In the genomic region with DNA sequence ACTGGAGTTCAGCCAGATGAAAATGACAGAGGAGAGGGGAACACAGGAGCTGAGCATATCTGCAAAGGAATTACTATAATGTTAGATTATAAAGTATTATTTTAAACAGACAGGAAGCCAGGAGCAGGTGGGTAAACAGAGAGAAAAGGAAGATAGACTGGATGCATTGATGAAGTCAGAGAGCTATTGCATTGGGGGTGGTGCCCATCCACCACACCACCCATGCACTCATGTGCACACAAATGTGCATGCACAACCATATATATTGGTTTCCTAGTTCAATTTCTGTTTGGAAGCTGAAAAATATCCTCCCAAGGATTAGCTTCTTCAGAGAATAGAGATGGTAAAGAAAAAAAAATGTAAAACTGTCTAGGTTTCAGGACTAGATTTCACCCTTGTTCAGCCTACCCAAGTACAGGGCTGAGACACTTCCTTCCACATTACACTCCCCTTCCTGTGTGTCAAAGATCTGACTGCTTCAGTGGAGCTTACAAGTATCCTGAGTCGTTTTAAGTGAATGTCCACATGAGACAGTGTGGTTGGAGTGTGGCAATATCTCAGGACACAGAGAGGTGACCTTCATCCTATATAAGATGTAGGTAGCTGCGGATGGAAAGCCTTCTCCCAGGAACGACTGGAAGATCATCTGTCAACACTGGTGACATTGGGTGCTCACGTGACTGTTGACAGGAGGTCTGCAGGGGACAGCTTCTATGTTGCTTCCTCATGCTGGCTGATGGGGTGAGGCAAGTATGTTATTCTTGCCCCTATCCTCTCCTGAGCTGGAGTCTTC, we compare ENCODE assay signal across 11 cellular contexts. TPM values are rescaled to one million over a fixed set of nuclear protein-coding genes. Genes with fewer than 3 reads are reported as not detected.
A peak's percentile ranks its signal among the peaks of the same experiment; 100 is the strongest.
DNase-seq lines count a peak whose midpoint lies in the region; ATAC-seq and TF ChIP-seq lines count a peak whose summit lies in the region.
"Had no signal": no experiment of that assay in that cellular context is flagged by ENCODE, and none has a peak within 500 bp of the region (broad histone marks: within the 10 kb centered on the region; RNA-seq: fewer than 3 reads in every experiment).

No MANE protein-coding gene starts in this region.

- H3K4me1 ChIP-seq in OCI-LY7 (ENCODE audit: insufficient read depth, low read length, poor library complexity, severe bottlenecking) (peaks cover 16% of the 10 kb centered on the region), aorta (ENCODE audit: control insufficient read depth in 1 of 2, insufficient read depth in 2 of 2, low read length in 2 of 2) (no peaks in the 10 kb centered on the region), transverse colon (peaks cover 0 to 15% (median 0%) of the 10 kb centered on the region in 4 donors), stomach (peaks cover 0 to 12% (median 0%) of the 10 kb centered on the region in 4 donors)

- peak overlapping the region; percentile 42; the same call in 1 of the 2 replicates for H3K4me2 ChIP-seq in OCI-LY7 (ENCODE audit: low read length)

- peak; percentile 49 for ATAC-seq in Right ventricle myocardium superior (ENCODE audit: poor library complexity)
- ATAC-seq in effector memory CD8-positive, alpha-beta T cell (replicated peaks) = peak; percentile 32
- peak; percentile 41 for ATAC-seq in aorta (ENCODE audit: low FRiP score)

- no peaks in the 10 kb centered on the region for H3K36me3 ChIP-seq in OCI-LY7 (ENCODE audit: insufficient read depth, low read length)
- H3K36me3 ChIP-seq in aorta (ENCODE audit: control insufficient read depth in 1 of 2, insufficient read depth in 2 of 2, low read length in 1 of 2) = no peaks in the 10 kb centered on the region
- H3K36me3 ChIP-seq in transverse colon = no peaks in the 10 kb centered on the region
- H3K36me3 ChIP-seq in stomach = no peaks in the 10 kb centered on the region
- H3K36me3 ChIP-seq: esophagus muscularis mucosa had no signal

- no peak overlapping the region for H3K4me3 ChIP-seq in OCI-LY7 (ENCODE audit: low read depth, low read length, poor library complexity, severe bottlenecking)
- H3K4me3 ChIP-seq in aorta (ENCODE audit: low read length in 2 of 2) = no peak overlapping the region
- H3K4me3 ChIP-seq in transverse colon = no peak overlapping the region
- H3K4me3 ChIP-seq in stomach = no peak overlapping the region
- H3K4me3 ChIP-seq: esophagus muscularis mucosa had no signal

- H3K79me2 ChIP-seq in OCI-LY7 (ENCODE audit: insufficient read depth, low read depth, low read length) = no peaks in the 10 kb centered on the region

- TF ChIP-seq EP300 in transverse colon (IDR thresholded peaks at IDR 0.05; ENCODE audit: low read depth) (no peak), stomach (IDR thresholded peaks at IDR 0.05) (no peak)

- no peaks in the 10 kb centered on the region for H4K20me1 ChIP-seq in OCI-LY7 (ENCODE audit: insufficient read depth, low read length)

- H3K4me3 Mint-ChIP-seq in effector memory CD8-positive, alpha-beta T cell = no peak overlapping the region

- in situ Hi-C loops in transverse colon (cut with MboI; ENCODE audit: low pct_ligation_motif_present in 1 of 4, low pct_unique_long_range_greater_than_20kb in 1 of 4, low sequenced_read_pairs in 3 of 4) = loop anchor here in 1 of 4 donors (10.0 kb wide), 1 partner anchor 67 kb away; the partner anchor contains the start of gene HPX

- CTCF ChIA-PET in OCI-LY7 (lab: Charles Lee; ENCODE audit: unreplicated experiment) = interaction anchor here (0.6 to 4.5 kb wide), 13 partner anchors 12 to 261 kb away, joined by 3 to 74 read pairs (median 4); partner anchors contain the start of genes APBB1, HPX and SMPD1

- POLR2A ChIA-PET in OCI-LY7 (lab: Charles Lee) = interaction anchor here (0.5 to 4.3 kb wide), 24 partner anchors 8 to 559 kb away, joined by 3 to 62 read pairs (median 3); partner anchors contain the start of genes APBB1, ARFIP2, SMPD1 and TIMM10B

- no peaks in the 10 kb centered on the region for H3K9me2 ChIP-seq in OCI-LY7 (ENCODE audit: insufficient read depth, low read length)

- peak overlapping the region in 1 of 2 donors; percentile 83 for H3K27ac Mint-ChIP-seq in effector memory CD8-positive, alpha-beta T cell

- H3K36me3 Mint-ChIP-seq in effector memory CD8-positive, alpha-beta T cell (ENCODE audit: insufficient read depth) = no peaks in the 10 kb centered on the region

- peaks cover 0 to 2% of the 10 kb centered on the region in 2 donors for H3K4me1 Mint-ChIP-seq in effector memory CD8-positive, alpha-beta T cell (ENCODE audit: low read depth in 2 of 2)

- H3K27me3 Mint-ChIP-seq in effector memory CD8-positive, alpha-beta T cell = no peaks in the 10 kb centered on the region

- WGBS in aorta, 2 donors = 29 to 32% methylated on average over 4 of the region's 4 CpGs
- 22% methylated on average over 4 of the region's 4 CpGs; no CpG with 5 or more reads in 1 of the 2 donors for WGBS in transverse colon (ENCODE audit: low coverage in 1 of 2), 2 donors
- WGBS in stomach, 5 donors = 18 to 31% (median 22%) methylated on average over 4 of the region's 4 CpGs

- peak overlapping the region; percentile 66 for H2AFZ ChIP-seq in OCI-LY7 (ENCODE audit: low read length)

- no peaks in the 10 kb centered on the region for H3K27me3 ChIP-seq in aorta (ENCODE audit: control insufficient read depth in 1 of 2, insufficient read depth in 2 of 2, low read length in 1 of 2)
- no peaks in the 10 kb centered on the region for H3K27me3 ChIP-seq in transverse colon
- H3K27me3 ChIP-seq in stomach = no peaks in the 10 kb centered on the region
- H3K27me3 ChIP-seq: esophagus muscularis mucosa had no signal

- intact Hi-C loops in Right ventricle myocardium superior (cut with DNase I) = loop anchor here (5.0 to 10.0 kb wide), 2 partner anchors 129 to 327 kb away; no protein-coding TSS in a partner anchor
- intact Hi-C loops in cardiac septum (cut with DNase I) = loop anchor here (2.0 to 10.0 kb wide), 2 partner anchors 65 to 327 kb away; no protein-coding TSS in a partner anchor
- intact Hi-C loops in OCI-LY7 (cut with micrococcal nuclease; ENCODE audit: unreplicated experiment) = loop anchor here (2.0 kb wide), 3 partner anchors 225 to 329 kb away; partner anchors contain the start of genes ILK, MRPL17 and RRP8
- intact Hi-C loops in aorta (cut with DNase I) = loop anchor here (2.0 to 5.0 kb wide), 4 partner anchors 64 to 329 kb away; partner anchors contain the start of gene HPX (in 1 of the 2)
- intact Hi-C loops in transverse colon (cut with DNase I; ENCODE audit: low total_unique reads) = loop anchor here (2.0 to 10.0 kb wide), 2 partner anchors 65 to 127 kb away; no protein-coding TSS in a partner anchor
- intact Hi-C loops in stomach (cut with DNase I; ENCODE audit: low total_unique reads) = loop anchor here (10.0 kb wide), 1 partner anchor 127 kb away; no protein-coding TSS in a partner anchor

- DNase-seq in Right ventricle myocardium superior (no peak), cardiac septum (ENCODE audit: low spot score) (no peak), OCI-LY7 (ENCODE audit: low spot score) (peak; percentile 33), aorta (no peak), transverse colon (no peak), stomach (no peak), cortex of kidney (lab: John Stamatoyannopoulos, UW) (no peak)
- DNase-seq in effector memory CD8-positive, alpha-beta T cell = no peak
- DNase-seq: Caco-2, HCEC 1CT had no signal

- no peaks in the 10 kb centered on the region for H3K9me3 Mint-ChIP-seq in effector memory CD8-positive, alpha-beta T cell

- H3K9me3 ChIP-seq in OCI-LY7 (ENCODE audit: low read length) = no peaks in the 10 kb centered on the region
- no peaks in the 10 kb centered on the region for H3K9me3 ChIP-seq in aorta (ENCODE audit: control insufficient read depth, low read length)
- H3K9me3 ChIP-seq in transverse colon = no peaks in the 10 kb centered on the region
- H3K9me3 ChIP-seq in stomach = no peaks in the 10 kb centered on the region
- H3K9me3 ChIP-seq: Caco-2, esophagus muscularis mucosa had no signal

- BruUV-seq in OCI-LY7 (replicated peaks; lab: Mats Ljungman, UMichigan) = no TSS peak

- no peak for TF ChIP-seq POLR2A in transverse colon (IDR thresholded peaks at IDR 0.05)
- TF ChIP-seq POLR2A in stomach (IDR thresholded peaks at IDR 0.05) = no peak

- no peak for TF ChIP-seq CTCF in OCI-LY7 (conservative IDR thresholded peaks at IDR 0.05; ENCODE audit: low read length)
- no peak for TF ChIP-seq CTCF in transverse colon (IDR thresholded peaks at IDR 0.05)
- TF ChIP-seq CTCF in stomach (IDR thresholded peaks at IDR 0.05) = no peak

- H3K27ac ChIP-seq in OCI-LY7 (ENCODE audit: low read depth, low read length, poor library complexity, severe bottlenecking) = no peak overlapping the region
- no peak overlapping the region for H3K27ac ChIP-seq in aorta (ENCODE audit: low read depth in 1 of 2, low read length in 2 of 2)
- H3K27ac ChIP-seq in transverse colon = no peak overlapping the region
- no peak overlapping the region for H3K27ac ChIP-seq in stomach
- H3K27ac ChIP-seq: esophagus muscularis mucosa had no signal

RNA-seq across cellular contexts. Expression of gene SMPD1, which starts 12.2 kb away (rescaled TPM):
- total RNA-seq in Right ventricle myocardium superior (51.6 TPM), cardiac septum (57.8 TPM), OCI-LY7 (2022) (11.5 and 11.9 TPM in 2 replicates), aorta (10 to 100 TPM; 29.2 to 40.4 TPM), transverse colon (10 to 100 TPM; 27.7 to 67.0 (median 43.2) TPM), stomach (10 to 100 TPM in 3 of 5 donors, 1 to 10 TPM in 2; 7.6 to 66.9 (median 31.4) TPM)
- total RNA-seq in OCI-LY7 (2014; rRNA removed; shearing (Covaris generic)) = 5.1 and 5.4 TPM in 2 replicates
- polyA plus RNA-seq in aorta (10 to 100 TPM; 10.0 to 45.5 TPM), stomach (10 to 100 TPM; 16.0 to 20.2 (median 16.9) TPM)

RNA-seq across cellular contexts. Expression of gene APBB1, which starts 40.8 kb away (rescaled TPM):
- total RNA-seq in Right ventricle myocardium superior = 75.8 TPM
- 72.0 TPM for total RNA-seq in cardiac septum
- 30.4 and 36.1 TPM in 2 replicates for total RNA-seq in OCI-LY7 (2014; rRNA removed; shearing (Covaris generic))
- 25.5 and 28.3 TPM in 2 replicates for total RNA-seq in OCI-LY7 (2022)
- total RNA-seq in aorta = 10 to 100 TPM; 50.8 to 62.2 TPM
- 100 to 1,000 TPM in 1 of 2 donors, 10 to 100 TPM in 1; 25.8 to 121 TPM for polyA plus RNA-seq in aorta
- total RNA-seq in transverse colon = 10 to 100 TPM in 3 of 4 donors, 1 to 10 TPM in 1; 9.0 to 18.3 (median 12.0) TPM
- 10 to 100 TPM; 19.4 to 60.1 (median 26.6) TPM for total RNA-seq in stomach
- 10 to 100 TPM; 18.8 to 22.8 (median 19.5) TPM for polyA plus RNA-seq in stomach

RNA-seq across cellular contexts. Expression of gene CAVIN3, which starts 57.8 kb away (rescaled TPM):
- total RNA-seq in Right ventricle myocardium superior (33.9 TPM), cardiac septum (77.6 TPM), OCI-LY7 (2022) (not detected in 2 replicates), aorta (100 to 1,000 TPM; 167 to 176 TPM), transverse colon (100 to 1,000 TPM in 1 of 4 donors, 10 to 100 TPM in 2, 1 to 10 TPM in 1; 8.2 to 124 (median 31.0) TPM), stomach (100 to 1,000 TPM in 1 of 5 donors, 10 to 100 TPM in 4; 12.8 to 166 (median 22.9) TPM)
- not detected in 2 replicates for total RNA-seq in OCI-LY7 (2014; rRNA removed; shearing (Covaris generic))
- polyA plus RNA-seq in aorta (100 to 1,000 TPM; 102 to 309 TPM), stomach (100 to 1,000 TPM in 1 of 3 donors, 10 to 100 TPM in 2; 51.1 to 119 (median 68.4) TPM)

Comparison
In these comparisons a context has a peak if more than half of its experiments do, and no peak if none do; other contexts are left out.
1. RNA of gene CAVIN3, which starts 57.8 kb away (total RNA-seq): 167 to 176 TPM in aorta, 77.6 TPM in cardiac septum (single experiment), 8.2 to 124 TPM in transverse colon, 33.9 TPM in Right ventricle myocardium superior (single experiment) and 12.8 to 166 TPM in stomach; not detected in OCI-LY7; every median in the first group is over 4 times any median in the second.
2. Peak in every context shown above with its lines, with median percentiles within 50 percentile points of each other: ATAC-seq.